ENCODE assay signal across 19 cellular contexts in genomic region chr3:44284949-44285348, GRCh38. TPM values are rescaled to one million over a fixed set of nuclear protein-coding genes. Genes with fewer than 3 reads are reported as not detected.
DNase-seq lines count a peak whose midpoint lies in the region; ATAC-seq and TF ChIP-seq lines count a peak whose summit lies in the region.
"Had no signal": no experiment of that assay in that cellular context is flagged by ENCODE, and none has a peak within 500 bp of the region (broad histone marks: within the 10 kb centered on the region; RNA-seq: fewer than 3 reads in every experiment).

No MANE protein-coding gene starts in this region.

- POLR2A ChIA-PET in PC-3 (lab: Charles Lee; ENCODE audit: unreplicated experiment), result no interaction called here

- no peaks in the 10 kb centered on the region for H3K27me3 ChIP-seq in PC-3 (ENCODE audit: low read length)
- H3K27me3 ChIP-seq: BE2C had no signal

- H3K36me3 ChIP-seq in PC-3 (ENCODE audit: low read depth, low read length), result no peaks in the 10 kb centered on the region
- H3K36me3 ChIP-seq: BE2C had no signal

- TF ChIP-seq CTCF in PC-3 (conservative IDR thresholded peaks at IDR 0.05; ENCODE audit: low read depth, low read length) (no peak), epithelial cell of esophagus (IDR thresholded peaks at IDR 0.05; ENCODE audit: insufficient read depth, low read depth, low read length, missing control alignments) (no peak)

- no peaks in the 10 kb centered on the region for H3K36me3 Mint-ChIP-seq in activated T-cell treated with anti-CD3 and anti-CD28 coated beads, Interleukin-2, amount 50 U/mL, for 72 hours (ENCODE audit: insufficient read depth in 2 of 2)

- no peak overlapping the region for H3K4me3 Mint-ChIP-seq in activated T-cell treated with anti-CD3 and anti-CD28 coated beads, Interleukin-2, amount 50 U/mL, for 72 hours

- intact Hi-C loops in PC-3 (cut with micrococcal nuclease), result no loop called here

- no peak overlapping the region for H3K27ac Mint-ChIP-seq in activated T-cell treated with anti-CD3 and anti-CD28 coated beads, Interleukin-2, amount 50 U/mL, for 72 hours

- H3K27ac ChIP-seq in PC-3 (ENCODE audit: low read length), result no peak overlapping the region
- H3K27ac ChIP-seq: A549 had no signal

- H4K20me1 ChIP-seq in PC-3 (ENCODE audit: low read length), result no peaks in the 10 kb centered on the region

- H3K79me2 ChIP-seq in PC-3 (ENCODE audit: low read length), result no peaks in the 10 kb centered on the region

- H3F3A ChIP-seq in PC-3 (ENCODE audit: low read length, unreplicated experiment), result no peaks in the 10 kb centered on the region

- H3K9ac ChIP-seq in PC-3 (ENCODE audit: low read length), result no peak overlapping the region

- no peak overlapping the region for H3K4me3 ChIP-seq in PC-3 (ENCODE audit: low read length)
- no peak overlapping the region for H3K4me3 ChIP-seq in epithelial cell of esophagus (ENCODE audit: low read length)
- H3K4me3 ChIP-seq: A549 had no signal

- no peaks in the 10 kb centered on the region for H3K4me1 Mint-ChIP-seq in activated T-cell treated with anti-CD3 and anti-CD28 coated beads, Interleukin-2, amount 50 U/mL, for 72 hours (ENCODE audit: low read depth)

- no peaks in the 10 kb centered on the region for H3K9me3 ChIP-seq in PC-3 (ENCODE audit: low read length)
- H3K9me3 ChIP-seq: A549, BE2C had no signal

- H3K4me2 ChIP-seq in PC-3 (ENCODE audit: low read length), result no peak overlapping the region
- H3K4me2 ChIP-seq: A549 had no signal

- peak in 1 of 2 donors; percentile 2 for DNase-seq in activated T-cell treated with anti-CD3 and anti-CD28 coated beads, Interleukin-2, amount 50 U/mL, for 72 hours
- DNase-seq in activated T-cell treated with anti-CD3 and anti-CD28 coated beads, Interleukin-2, amount 50 U/mL, for 1 hour, result no peak
- peak; percentile 7 for DNase-seq in PC-3
- peak; percentile 2 for DNase-seq in epithelial cell of esophagus (ENCODE audit: low read depth)
- peak; percentile 48 for DNase-seq in renal cortical epithelial cell (ENCODE audit: low read depth)
- DNase-seq in T1000 (lab: John Stamatoyannopoulos, UW), result no peak
- DNase-seq in stimulated activated naive CD4-positive, alpha-beta T cell treated with Interleukin-2 at 50 U/mL for 16 hours (lab: John Stamatoyannopoulos, UW), result no peak
- DNase-seq: BE2C, H7, Kasumi-1, MM.1S, NCI-H1048, NCI-H1417 treated with DMSO at 0.1 percent for 48 hours, NCI-H187, NCI-H446 treated with DMSO at 0.1 percent for 48 hours, NCI-H526 treated with DMSO at 0.1 percent for 48 hours, Right ventricle myocardium superior had no signal

- H3K9me3 Mint-ChIP-seq in activated T-cell treated with anti-CD3 and anti-CD28 coated beads, Interleukin-2, amount 50 U/mL, for 72 hours, result no peaks in the 10 kb centered on the region

- no peaks in the 10 kb centered on the region for H3K9me2 ChIP-seq in PC-3 (replicated peaks; ENCODE audit: low read length)

- BruUV-seq in PC-3 (replicated peaks; lab: Mats Ljungman, UMichigan), result no TSS peak

- peak; percentile 56 to 57 for ATAC-seq in activated T-cell treated with anti-CD3 and anti-CD28 coated beads, Interleukin-2, amount 50 U/mL, for 72 hours (replicated peaks in 1 of 2)
- ATAC-seq in PC-3, result no peak
- ATAC-seq: A549 had no signal

- peaks cover 24% of the 10 kb centered on the region for H3K27me3 Mint-ChIP-seq in activated T-cell treated with anti-CD3 and anti-CD28 coated beads, Interleukin-2, amount 50 U/mL, for 72 hours (ENCODE audit: low read depth)

- no peak overlapping the region for H2AFZ ChIP-seq in PC-3 (ENCODE audit: low read length)

- CTCF ChIA-PET in PC-3 (lab: Charles Lee), result no interaction called here

- no peaks in the 10 kb centered on the region for H3K4me1 ChIP-seq in PC-3 (ENCODE audit: insufficient read depth, low read length)
- H3K4me1 ChIP-seq: A549, BE2C had no signal

RNA-seq across cellular contexts. Expression of gene TOPAZ1, which starts 43.3 kb away (rescaled TPM):
- not detected for total RNA-seq in activated T-cell treated with anti-CD3 and anti-CD28 coated beads, Interleukin-2, amount 50 U/mL, for 72 hours
- total RNA-seq in PC-3 (2014; rRNA removed), result not detected in 2 replicates
- not detected in 2 replicates for total RNA-seq in renal cortical epithelial cell
- total RNA-seq: H7, Right ventricle myocardium superior, RPMI7951 had no signal

RNA-seq across cellular contexts. Expression of gene TCAIM, which starts 53.6 kb away (rescaled TPM):
- total RNA-seq in activated T-cell treated with anti-CD3 and anti-CD28 coated beads, Interleukin-2, amount 50 U/mL, for 72 hours, result 10 to 100 TPM; 23.4 to 25.3 TPM
- total RNA-seq in PC-3 (2014; rRNA removed) (19.1 and 20.2 TPM in 2 replicates), renal cortical epithelial cell (37.3 and 61.1 TPM in 2 replicates)

Comparison
In these comparisons a context has a peak if more than half of its experiments do, and no peak if none do; other contexts are left out.
1. DNase-seq: peak in PC-3 (single experiment), epithelial cell of esophagus (single experiment) and renal cortical epithelial cell (single experiment); none in activated T-cell treated with anti-CD3 and anti-CD28 coated beads, Interleukin-2, amount 50 U/mL, for 1 hour (single experiment), T1000 (single experiment) and stimulated activated naive CD4-positive, alpha-beta T cell treated with Interleukin-2 at 50 U/mL for 16 hours (single experiment).